ENCODE assay signal across 28 cellular contexts in the genomic region with DNA sequence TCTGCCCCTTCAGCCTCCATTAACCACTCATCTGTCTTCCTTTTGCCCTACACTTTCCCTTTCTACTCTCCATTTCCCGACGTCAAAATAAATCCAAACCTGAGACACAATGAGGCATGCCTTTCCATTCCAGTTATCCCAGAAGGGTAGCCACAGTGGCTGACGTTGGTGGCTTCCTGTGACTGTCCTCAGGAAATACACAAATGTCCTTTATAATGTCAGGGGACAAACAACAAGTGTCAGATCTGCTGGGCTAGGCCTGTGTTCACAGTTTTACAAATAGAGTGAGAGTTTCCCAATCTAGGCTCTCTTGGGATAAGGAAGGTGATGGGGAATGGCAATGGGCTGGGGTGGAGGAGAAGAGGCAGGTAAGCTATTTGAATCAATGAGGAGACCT.
"Had no signal": no experiment of that assay in that cellular context is flagged by ENCODE, and none has a peak within 500 bp of the region (broad histone marks: within the 10 kb centered on the region; RNA-seq: fewer than 3 reads in every experiment).

No MANE protein-coding gene starts in this region.

- ATAC-seq: gastrocnemius medialis; left cardiac atrium; naive thymus-derived CD8-positive, alpha-beta T cell; SK-N-SH treated with all-trans-retinoic acid at 6 μM for 48 hours; stimulated activated naive B cell treated with anti-CD40 and anti-IgM and Interleukin-4, amounts not matched to agents 10 μg/mL and 1 μg/mL and 100 μg/mL, for 72 hours; T-helper 17 cell had no signal

- H3K27ac Mint-ChIP-seq: activated CD4-positive, alpha-beta memory T cell treated with anti-CD3 and anti-CD28 coated beads for 36 hours; activated CD4-positive, alpha-beta T cell treated with anti-CD3 and anti-CD28 coated beads, Interleukin-2, amount 10 ng/mL, durations not matched to agents 24 days and 14 days; activated T-cell treated with anti-CD3 and anti-CD28 coated beads, Interleukin-2, amount 50 U/mL, for 24 hours; naive thymus-derived CD8-positive, alpha-beta T cell; stimulated activated naive B cell treated with anti-CD40 and anti-IgM and Interleukin-4, amounts not matched to agents 10 μg/mL and 1 μg/mL and 100 μg/mL, for 72 hours; T-helper 17 cell had no signal

- H3K4me1 Mint-ChIP-seq: activated CD4-positive, alpha-beta T cell treated with anti-CD3 and anti-CD28 coated beads, Interleukin-2, amount 10 ng/mL, durations not matched to agents 24 days and 14 days; naive thymus-derived CD8-positive, alpha-beta T cell; stimulated activated naive B cell treated with anti-CD40 and anti-IgM and Interleukin-4, amounts not matched to agents 10 μg/mL and 1 μg/mL and 100 μg/mL, for 72 hours; T-helper 17 cell had no signal

- H3K27ac ChIP-seq: gastrocnemius medialis, hepatocyte, neutrophil, ovary, prostate gland, right atrium auricular region, stomach, testis, transverse colon had no signal

- H3K27me3 Mint-ChIP-seq: activated CD4-positive, alpha-beta T cell treated with anti-CD3 and anti-CD28 coated beads, Interleukin-2, amount 10 ng/mL, durations not matched to agents 24 days and 14 days; activated T-cell treated with anti-CD3 and anti-CD28 coated beads, Interleukin-2, amount 50 U/mL, for 24 hours; T-helper 17 cell had no signal

- H3K36me3 Mint-ChIP-seq: activated CD4-positive, alpha-beta memory T cell treated with anti-CD3 and anti-CD28 coated beads for 36 hours; naive thymus-derived CD8-positive, alpha-beta T cell; stimulated activated naive B cell treated with anti-CD40 and anti-IgM and Interleukin-4, amounts not matched to agents 10 μg/mL and 1 μg/mL and 100 μg/mL, for 72 hours had no signal

- H3K9me3 Mint-ChIP-seq: activated CD4-positive, alpha-beta T cell treated with anti-CD3 and anti-CD28 coated beads, Interleukin-2, amount 10 ng/mL, durations not matched to agents 24 days and 14 days; activated T-cell treated with anti-CD3 and anti-CD28 coated beads, Interleukin-2, amount 50 U/mL, for 24 hours; stimulated activated naive B cell treated with anti-CD40 and anti-IgM and Interleukin-4, amounts not matched to agents 10 μg/mL and 1 μg/mL and 100 μg/mL, for 72 hours had no signal

- DNase-seq: activated CD4-positive, alpha-beta memory T cell treated with anti-CD3 and anti-CD28 coated beads for 36 hours; activated CD4-positive, alpha-beta T cell treated with anti-CD3 and anti-CD28 coated beads, Interleukin-2, amount 10 ng/mL, durations not matched to agents 24 days and 14 days; activated CD4-positive, CD25-positive, alpha-beta regulatory T cell treated with anti-CD3 and anti-CD28 coated beads, Interleukin-2, amount 50 U/mL, for 72 hours; activated CD8-positive, alpha-beta memory T cell treated with anti-CD3 and anti-CD28 coated beads, Interleukin-2, amount 50 U/mL, for 48 hours; activated gamma-delta T cell treated with Interleukin-2 at 50 U/mL for 16 hours; activated naive CD4-positive, alpha-beta T cell treated with anti-CD3 and anti-CD28 coated beads, Interleukin-2, amount 50 U/mL, for 16 hours; activated T-cell treated with anti-CD3 and anti-CD28 coated beads, Interleukin-2, amount 50 U/mL, for 24 hours; amniotic stem cell; central memory CD4-positive, alpha-beta T cell; dermis blood vessel endothelial cell; effector CD8-positive, alpha-beta T cell; gastrocnemius medialis; islet precursor cell; left cardiac atrium; naive thymus-derived CD8-positive, alpha-beta T cell; ovary; stimulated activated CD4-positive, alpha-beta T cell treated with anti-CD3 and anti-CD28 coated beads, Interleukin-1b, Interleukin-23, amount 100 ng/mL, for 48 hours; stimulated activated naive B cell treated with anti-CD40 and anti-IgM and Interleukin-4, amounts not matched to agents 10 μg/mL and 1 μg/mL and 100 μg/mL, for 72 hours; stomach; T-helper 17 cell; T1000; testis; transverse colon had no signal

- H3K4me3 Mint-ChIP-seq: activated CD4-positive, alpha-beta memory T cell treated with anti-CD3 and anti-CD28 coated beads for 36 hours; activated CD4-positive, alpha-beta T cell treated with anti-CD3 and anti-CD28 coated beads, Interleukin-2, amount 10 ng/mL, durations not matched to agents 24 days and 14 days; activated T-cell treated with anti-CD3 and anti-CD28 coated beads, Interleukin-2, amount 50 U/mL, for 24 hours; naive thymus-derived CD8-positive, alpha-beta T cell; stimulated activated naive B cell treated with anti-CD40 and anti-IgM and Interleukin-4, amounts not matched to agents 10 μg/mL and 1 μg/mL and 100 μg/mL, for 72 hours; T-helper 17 cell had no signal
